2 cellular contexts compared by ENCODE assay signal in the genomic region with DNA sequence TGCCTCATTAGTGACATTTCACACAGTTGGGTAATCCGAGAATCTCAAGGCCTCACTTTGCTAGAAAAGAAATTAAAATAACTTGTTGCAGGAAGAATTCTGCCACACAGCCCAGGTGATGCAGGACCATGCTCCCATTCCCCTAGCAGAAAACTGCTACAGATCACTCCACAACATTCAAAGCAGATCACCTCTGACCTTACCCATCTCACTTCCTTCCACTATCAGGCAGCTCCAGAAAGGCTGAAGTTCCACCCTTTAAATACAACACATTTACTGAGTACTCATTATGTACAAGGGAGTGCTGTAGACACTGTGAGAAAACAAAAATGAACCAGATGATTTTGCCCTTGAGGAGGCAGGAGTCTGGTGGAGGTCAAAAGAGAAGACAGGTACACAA.
A peak's percentile ranks its signal among the peaks of the same experiment; 100 is the strongest.
TF ChIP-seq lines count a peak whose summit lies in the region.

No MANE protein-coding gene starts in this region.

TF ChIP-seq in GM23338, 12 proteins besides CTCF, POLR2A, EP300 and RAD21 (continued from another document):
- TF ChIP-seq, protein P1, sequence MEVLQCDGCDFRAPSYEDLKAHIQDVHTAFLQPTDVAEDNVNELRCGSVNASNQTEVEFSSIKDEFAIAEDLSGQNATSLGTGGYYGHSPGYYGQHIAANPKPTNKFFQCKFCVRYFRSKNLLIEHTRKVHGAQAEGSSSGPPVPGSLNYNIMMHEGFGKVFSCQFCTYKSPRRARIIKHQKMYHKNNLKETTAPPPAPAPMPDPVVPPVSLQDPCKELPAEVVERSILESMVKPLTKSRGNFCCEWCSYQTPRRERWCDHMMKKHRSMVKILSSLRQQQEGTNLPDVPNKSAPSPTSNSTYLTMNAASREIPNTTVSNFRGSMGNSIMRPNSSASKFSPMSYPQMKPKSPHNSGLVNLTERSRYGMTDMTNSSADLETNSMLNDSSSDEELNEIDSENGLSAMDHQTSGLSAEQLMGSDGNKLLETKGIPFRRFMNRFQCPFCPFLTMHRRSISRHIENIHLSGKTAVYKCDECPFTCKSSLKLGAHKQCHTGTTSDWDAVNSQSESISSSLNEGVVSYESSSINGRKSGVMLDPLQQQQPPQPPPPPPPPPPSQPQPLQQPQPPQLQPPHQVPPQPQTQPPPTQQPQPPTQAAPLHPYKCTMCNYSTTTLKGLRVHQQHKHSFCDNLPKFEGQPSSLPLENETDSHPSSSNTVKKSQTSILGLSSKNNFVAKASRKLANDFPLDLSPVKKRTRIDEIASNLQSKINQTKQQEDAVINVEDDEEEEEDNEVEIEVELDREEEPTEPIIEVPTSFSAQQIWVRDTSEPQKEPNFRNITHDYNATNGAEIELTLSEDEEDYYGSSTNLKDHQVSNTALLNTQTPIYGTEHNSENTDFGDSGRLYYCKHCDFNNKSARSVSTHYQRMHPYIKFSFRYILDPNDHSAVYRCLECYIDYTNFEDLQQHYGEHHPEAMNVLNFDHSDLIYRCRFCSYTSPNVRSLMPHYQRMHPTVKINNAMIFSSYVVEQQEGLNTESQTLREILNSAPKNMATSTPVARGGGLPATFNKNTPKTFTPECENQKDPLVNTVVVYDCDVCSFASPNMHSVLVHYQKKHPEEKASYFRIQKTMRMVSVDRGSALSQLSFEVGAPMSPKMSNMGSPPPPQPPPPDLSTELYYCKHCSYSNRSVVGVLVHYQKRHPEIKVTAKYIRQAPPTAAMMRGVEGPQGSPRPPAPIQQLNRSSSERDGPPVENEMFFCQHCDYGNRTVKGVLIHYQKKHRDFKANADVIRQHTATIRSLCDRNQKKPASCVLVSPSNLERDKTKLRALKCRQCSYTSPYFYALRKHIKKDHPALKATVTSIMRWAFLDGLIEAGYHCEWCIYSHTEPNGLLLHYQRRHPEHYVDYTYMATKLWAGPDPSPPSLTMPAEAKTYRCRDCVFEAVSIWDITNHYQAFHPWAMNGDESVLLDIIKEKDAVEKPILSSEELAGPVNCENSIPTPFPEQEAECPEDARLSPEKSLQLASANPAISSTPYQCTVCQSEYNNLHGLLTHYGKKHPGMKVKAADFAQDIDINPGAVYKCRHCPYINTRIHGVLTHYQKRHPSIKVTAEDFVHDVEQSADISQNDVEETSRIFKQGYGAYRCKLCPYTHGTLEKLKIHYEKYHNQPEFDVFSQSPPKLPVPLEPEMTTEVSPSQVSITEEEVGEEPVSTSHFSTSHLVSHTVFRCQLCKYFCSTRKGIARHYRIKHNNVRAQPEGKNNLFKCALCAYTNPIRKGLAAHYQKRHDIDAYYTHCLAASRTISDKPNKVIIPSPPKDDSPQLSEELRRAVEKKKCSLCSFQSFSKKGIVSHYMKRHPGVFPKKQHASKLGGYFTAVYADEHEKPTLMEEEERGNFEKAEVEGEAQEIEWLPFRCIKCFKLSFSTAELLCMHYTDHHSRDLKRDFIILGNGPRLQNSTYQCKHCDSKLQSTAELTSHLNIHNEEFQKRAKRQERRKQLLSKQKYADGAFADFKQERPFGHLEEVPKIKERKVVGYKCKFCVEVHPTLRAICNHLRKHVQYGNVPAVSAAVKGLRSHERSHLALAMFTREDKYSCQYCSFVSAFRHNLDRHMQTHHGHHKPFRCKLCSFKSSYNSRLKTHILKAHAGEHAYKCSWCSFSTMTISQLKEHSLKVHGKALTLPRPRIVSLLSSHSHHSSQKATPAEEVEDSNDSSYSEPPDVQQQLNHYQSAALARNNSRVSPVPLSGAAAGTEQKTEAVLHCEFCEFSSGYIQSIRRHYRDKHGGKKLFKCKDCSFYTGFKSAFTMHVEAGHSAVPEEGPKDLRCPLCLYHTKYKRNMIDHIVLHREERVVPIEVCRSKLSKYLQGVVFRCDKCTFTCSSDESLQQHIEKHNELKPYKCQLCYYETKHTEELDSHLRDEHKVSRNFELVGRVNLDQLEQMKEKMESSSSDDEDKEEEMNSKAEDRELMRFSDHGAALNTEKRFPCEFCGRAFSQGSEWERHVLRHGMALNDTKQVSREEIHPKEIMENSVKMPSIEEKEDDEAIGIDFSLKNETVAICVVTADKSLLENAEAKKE (CRISPR knock-in tag; IDR thresholded peaks at IDR 0.05), result no peak
TF ChIP-seq in GM23338: peak in this region for 0.

TF ChIP-seq in K562, 482 proteins besides CTCF, POLR2A, EP300 and RAD21 (continued from another document):
- TF ChIP-seq, protein P2, sequence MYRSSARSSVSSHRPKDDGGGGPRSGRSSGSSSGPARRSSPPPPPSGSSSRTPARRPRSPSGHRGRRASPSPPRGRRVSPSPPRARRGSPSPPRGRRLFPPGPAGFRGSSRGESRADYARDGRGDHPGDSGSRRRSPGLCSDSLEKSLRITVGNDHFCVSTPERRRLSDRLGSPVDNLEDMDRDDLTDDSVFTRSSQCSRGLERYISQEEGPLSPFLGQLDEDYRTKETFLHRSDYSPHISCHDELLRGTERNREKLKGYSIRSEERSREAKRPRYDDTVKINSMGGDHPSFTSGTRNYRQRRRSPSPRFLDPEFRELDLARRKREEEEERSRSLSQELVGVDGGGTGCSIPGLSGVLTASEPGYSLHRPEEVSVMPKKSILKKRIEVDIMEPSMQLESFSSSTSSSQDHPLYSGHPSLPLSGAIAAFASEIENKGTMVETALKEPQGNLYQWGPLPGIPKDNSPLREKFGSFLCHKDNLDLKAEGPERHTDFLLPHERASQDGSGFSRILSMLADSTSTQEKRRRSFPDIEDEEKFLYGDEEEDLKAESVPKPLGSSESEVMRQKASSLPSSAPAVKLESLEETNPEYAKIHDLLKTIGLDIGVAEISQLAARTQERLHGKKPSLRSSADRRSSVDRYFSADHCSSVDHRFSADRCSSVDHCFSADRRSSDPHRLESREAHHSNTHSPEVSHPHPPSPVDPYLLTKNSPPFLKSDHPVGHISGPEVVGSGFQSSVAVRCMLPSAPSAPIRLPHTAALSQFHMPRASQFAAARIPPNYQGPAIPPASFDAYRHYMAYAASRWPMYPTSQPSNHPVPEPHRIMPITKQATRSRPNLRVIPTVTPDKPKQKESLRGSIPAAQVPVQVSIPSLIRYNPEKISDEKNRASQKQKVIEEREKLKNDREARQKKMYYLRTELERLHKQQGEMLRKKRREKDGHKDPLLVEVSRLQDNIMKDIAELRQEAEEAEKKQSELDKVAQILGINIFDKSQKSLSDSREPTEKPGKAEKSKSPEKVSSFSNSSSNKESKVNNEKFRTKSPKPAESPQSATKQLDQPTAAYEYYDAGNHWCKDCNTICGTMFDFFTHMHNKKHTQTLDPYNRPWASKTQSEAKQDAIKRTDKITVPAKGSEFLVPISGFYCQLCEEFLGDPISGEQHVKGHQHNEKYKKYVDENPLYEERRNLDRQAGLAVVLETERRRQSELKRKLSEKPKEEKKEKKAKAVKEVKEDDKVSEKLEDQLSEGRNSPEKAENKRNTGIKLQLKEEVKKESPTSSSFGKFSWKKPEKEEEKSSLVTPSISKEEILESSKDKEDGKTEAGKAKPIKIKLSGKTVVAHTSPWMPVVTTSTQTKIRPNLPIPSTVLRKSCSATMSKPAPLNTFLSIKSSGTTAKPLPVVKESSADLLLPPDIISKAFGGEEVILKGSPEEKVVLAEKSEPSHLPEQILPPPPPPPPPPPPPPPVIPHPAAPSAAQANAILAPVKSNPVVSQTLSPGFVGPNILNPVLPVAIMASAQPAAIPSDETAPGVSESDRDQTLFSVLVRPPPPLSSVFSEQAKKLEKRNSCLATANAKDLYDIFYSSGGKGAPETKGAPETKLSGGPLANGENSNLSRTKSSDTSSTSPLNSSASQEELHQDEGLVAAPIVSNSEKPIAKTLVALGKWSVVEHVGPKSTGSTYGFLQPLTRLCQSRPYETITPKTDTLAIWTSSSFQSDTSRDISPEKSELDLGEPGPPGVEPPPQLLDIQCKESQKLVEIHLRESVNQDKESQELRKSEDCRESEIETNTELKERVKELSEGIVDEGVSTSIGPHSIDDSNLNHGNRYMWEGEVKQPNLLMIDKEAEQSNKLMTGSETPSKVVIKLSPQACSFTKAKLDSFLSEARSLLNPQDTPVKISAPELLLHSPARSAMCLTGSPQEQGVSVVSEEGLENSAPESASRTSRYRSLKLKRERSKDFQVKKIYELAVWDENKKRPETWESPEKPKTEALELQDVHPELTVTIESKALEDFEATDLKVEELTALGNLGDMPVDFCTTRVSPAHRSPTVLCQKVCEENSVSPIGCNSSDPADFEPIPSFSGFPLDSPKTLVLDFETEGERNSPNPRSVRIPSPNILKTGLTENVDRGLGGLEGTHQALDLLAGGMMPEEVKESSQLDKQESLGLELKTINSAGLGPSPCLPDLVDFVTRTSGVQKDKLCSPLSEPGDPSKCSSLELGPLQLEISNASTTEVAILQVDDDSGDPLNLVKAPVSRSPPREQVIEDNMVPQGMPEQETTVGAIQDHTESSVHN (IDR thresholded peaks at IDR 0.05; ENCODE audit: borderline replicate concordance in 1 of 2, low read depth in 1 of 2), result no peak
- TF ChIP-seq ZNF143 (CRISPR knock-in tag; IDR thresholded peaks at IDR 0.05) (no peak), POLR3A (IDR thresholded peaks at IDR 0.05; ENCODE audit: borderline replicate concordance, extremely low read depth, insufficient read depth, insufficient read length) (no peak), SAFB2 (IDR thresholded peaks at IDR 0.05; ENCODE audit: borderline replicate concordance, low read depth, low read length, severe bottlenecking) (no peak), HNRNPK (IDR thresholded peaks at IDR 0.05; ENCODE audit: low read depth, low read length, poor library complexity, severe bottlenecking) (no peak), ARID1B (IDR thresholded peaks at IDR 0.05) (peak; percentile 71), TEAD4 (IDR thresholded peaks at IDR 0.05; ENCODE audit: low read length) (0 out of 2 replicates have a peak, but pooled peaks have one; percentile 20), TEAD4 (CRISPR knock-in tag; IDR thresholded peaks at IDR 0.05; ENCODE audit: borderline replicate concordance) (no peak)
- TF ChIP-seq, protein P3, sequence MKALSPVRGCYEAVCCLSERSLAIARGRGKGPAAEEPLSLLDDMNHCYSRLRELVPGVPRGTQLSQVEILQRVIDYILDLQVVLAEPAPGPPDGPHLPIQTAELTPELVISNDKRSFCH (CRISPR knock-in tag; IDR thresholded peaks at IDR 0.05), result no peak
- TF ChIP-seq, protein P3 (tag; IDR thresholded peaks at IDR 0.05), result no peak
